Comparison of ENCODE assay signal across 22 cellular contexts in genomic region chrX:122878269-122878668, GRCh38.
DNase-seq lines count a peak whose midpoint lies in the region; ATAC-seq, FAIRE-seq and TF ChIP-seq lines count a peak whose summit lies in the region.
"Had no signal": no experiment of that assay in that cellular context is flagged by ENCODE, and none has a peak within 500 bp of the region (broad histone marks: within the 10 kb centered on the region; RNA-seq: fewer than 3 reads in every experiment).

No MANE protein-coding gene starts in this region.

- peak; percentile 45 for FAIRE-seq in colon (lab: Jason Lieb, UNC)
- FAIRE-seq: D721Med, GM12878, GM12892, GM18507 had no signal

- TF ChIP-seq CTCF in IMR-90 (conservative IDR thresholded peaks at IDR 0.05; ENCODE audit: low read depth, low read length): no peak

- H2BK120ac ChIP-seq in IMR-90 (ENCODE audit: low read depth, low read length): no peak overlapping the region

- H3K4me3 Mint-ChIP-seq in activated naive CD8-positive, alpha-beta T cell treated with anti-CD3 and anti-CD28 coated beads for 36 hours: no peak overlapping the region
- H3K4me3 Mint-ChIP-seq: B cell; CD4-positive, alpha-beta T cell; CD8-positive, alpha-beta T cell had no signal

- H2AK5ac ChIP-seq in IMR-90 (ENCODE audit: low read depth, low read length): no peak overlapping the region

- no TSS peak for BruUV-seq in IMR-90 (replicated peaks; lab: Mats Ljungman, UMichigan)

- H3K4ac ChIP-seq in IMR-90 (ENCODE audit: low read depth, low read length): no peak overlapping the region

- no peak overlapping the region for H4K8ac ChIP-seq in IMR-90 (ENCODE audit: low read depth in 2 of 2, low read length in 2 of 2)

- no peaks in the 10 kb centered on the region for H3K27me3 ChIP-seq in IMR-90 (ENCODE audit: control insufficient read depth, insufficient read depth, low read length)

- H4K5ac ChIP-seq in IMR-90 (ENCODE audit: low read depth, low read length): no peak overlapping the region

- H3K79me1 ChIP-seq in IMR-90 (ENCODE audit: low read depth in 1 of 2, low read length in 2 of 2): no peaks in the 10 kb centered on the region

- no peak overlapping the region for H3K9ac ChIP-seq in IMR-90 (ENCODE audit: low read depth, low read length)
- H3K9ac ChIP-seq: BLaER1 treated with 17β-estradiol and CSF1 and Interleukin-3, amounts not matched to agents 10 nM and 100 nM had no signal

- H3K4me1 Mint-ChIP-seq in activated naive CD8-positive, alpha-beta T cell treated with anti-CD3 and anti-CD28 coated beads for 36 hours: no peaks in the 10 kb centered on the region
- H3K4me1 Mint-ChIP-seq: B cell had no signal

- H3K27ac Mint-ChIP-seq in activated naive CD8-positive, alpha-beta T cell treated with anti-CD3 and anti-CD28 coated beads for 36 hours: no peak overlapping the region
- H3K27ac Mint-ChIP-seq: B cell; CD4-positive, alpha-beta T cell; CD8-positive, alpha-beta T cell had no signal

- CTCF ChIA-PET in IMR-90 (lab: Yijun Ruan, JAX): no interaction called here

- no peaks in the 10 kb centered on the region for H3K9me1 ChIP-seq in IMR-90 (ENCODE audit: insufficient read depth, low read length)

- no peak overlapping the region for H3K23ac ChIP-seq in IMR-90 (ENCODE audit: low read depth, low read length)

- 0 out of 2 replicates have a peak, but pooled peaks cover 4% of the 10 kb centered on the region for H3K9me3 ChIP-seq in IMR-90 (ENCODE audit: control insufficient read depth, insufficient read depth, low read length)
- H3K9me3 ChIP-seq: Caco-2 had no signal

- H3K9me3 Mint-ChIP-seq in activated naive CD8-positive, alpha-beta T cell treated with anti-CD3 and anti-CD28 coated beads for 36 hours: peaks cover 2% of the 10 kb centered on the region

- ATAC-seq in IMR-90 (ENCODE audit: low read depth) (no peak), HG03442 (IDR thresholded peaks at IDR 0.05; ENCODE audit: unreplicated experiment) (no peak), GM21423 (IDR thresholded peaks at IDR 0.05; ENCODE audit: unreplicated experiment) (no peak)
- ATAC-seq: CD8-positive, alpha-beta T cell; GM12878 had no signal

- no peaks in the 10 kb centered on the region for H3K4me1 ChIP-seq in IMR-90 (ENCODE audit: control insufficient read depth, insufficient read depth, low read length)
- H3K4me1 ChIP-seq: BLaER1 treated with 17β-estradiol and CSF1 and Interleukin-3, amounts not matched to agents 10 nM and 100 nM; Caco-2 had no signal

- no peaks in the 10 kb centered on the region for H4K20me1 ChIP-seq in IMR-90 (ENCODE audit: insufficient read depth, low read length)
- H4K20me1 ChIP-seq: BLaER1 treated with 17β-estradiol and CSF1 and Interleukin-3, amounts not matched to agents 10 nM and 100 nM had no signal

- in situ Hi-C loops in IMR-90 (cut with MboI; ENCODE audit: low sequenced_read_pairs): no loop called here

- no peaks in the 10 kb centered on the region for H3K36me3 Mint-ChIP-seq in activated naive CD8-positive, alpha-beta T cell treated with anti-CD3 and anti-CD28 coated beads for 36 hours
- H3K36me3 Mint-ChIP-seq: CD8-positive, alpha-beta T cell had no signal

- intact Hi-C loops in IMR-90 (cut with micrococcal nuclease): no loop called here

- no peak overlapping the region for H3K4me3 ChIP-seq in IMR-90 (ENCODE audit: insufficient read depth, low read depth, low read length)
- H3K4me3 ChIP-seq: BLaER1 treated with 17β-estradiol and CSF1 and Interleukin-3, amounts not matched to agents 10 nM and 100 nM; GM12878 had no signal

- DNase-seq in EL (peak; percentile 0), IMR-90 (no peak), activated gamma-delta T cell (lab: John Stamatoyannopoulos, UW) (no peak)
- no peak for DNase-seq in activated naive CD8-positive, alpha-beta T cell treated with anti-CD3 and anti-CD28 coated beads for 36 hours
- DNase-seq: 8988T; AML-193; Caco-2; Calu3; CD4-positive, alpha-beta T cell; CD8-positive, alpha-beta T cell; DMS79 treated with DMSO at 0.1 percent for 48 hours; GDM1 had no signal

- H2AFZ ChIP-seq in IMR-90 (replicated peaks; ENCODE audit: low read length, poor library complexity): no peak overlapping the region

- no peak overlapping the region for H3K27ac ChIP-seq in IMR-90 (ENCODE audit: insufficient read depth, low read length)
- H3K27ac ChIP-seq: BLaER1 treated with 17β-estradiol and CSF1 and Interleukin-3, amounts not matched to agents 10 nM and 100 nM; C4-2B had no signal

- no peak overlapping the region for H2BK15ac ChIP-seq in IMR-90 (ENCODE audit: low read depth, low read length)

- dilution Hi-C loops in IMR-90 (cut with HindIII; ENCODE audit: low sequenced_read_pairs, unreplicated experiment): no loop called here

- no CpG with 5 or more reads among the region's 2 CpGs for WGBS in IMR-90 (ENCODE audit: extremely low coverage in 2 of 2, insufficient read length in 1 of 2), 2 experiments

- H3K18ac ChIP-seq in IMR-90 (ENCODE audit: low read depth, low read length): no peak overlapping the region

- no peak overlapping the region for H2BK5ac ChIP-seq in IMR-90 (ENCODE audit: low read depth, low read length, poor library complexity, severe bottlenecking)

- TF ChIP-seq RAD21 in IMR-90 (IDR thresholded peaks at IDR 0.05; ENCODE audit: low read length): no peak

- H3K14ac ChIP-seq in IMR-90 (replicated peaks; ENCODE audit: low read depth, low read length): no peak overlapping the region

- H4K91ac ChIP-seq in IMR-90 (ENCODE audit: insufficient read depth, low read depth, low read length): no peak overlapping the region

- no peak overlapping the region for H3K4me2 ChIP-seq in IMR-90 (ENCODE audit: low read depth, low read length)
- H3K4me2 ChIP-seq: BLaER1 treated with 17β-estradiol and CSF1 and Interleukin-3, amounts not matched to agents 10 nM and 100 nM had no signal

- no peaks in the 10 kb centered on the region for H3K27me3 Mint-ChIP-seq in activated naive CD8-positive, alpha-beta T cell treated with anti-CD3 and anti-CD28 coated beads for 36 hours
- H3K27me3 Mint-ChIP-seq: B cell; CD4-positive, alpha-beta T cell had no signal

- no peak overlapping the region for H2AK9ac ChIP-seq in IMR-90 (replicated peaks; ENCODE audit: low read depth, low read length, poor library complexity)

- H3K56ac ChIP-seq in IMR-90 (ENCODE audit: extremely low read depth, insufficient read depth, low read length): no peak overlapping the region

- POLR2A ChIA-PET in IMR-90 (lab: Charles Lee; ENCODE audit: unreplicated experiment): no interaction called here

- no peaks in the 10 kb centered on the region for H3K36me3 ChIP-seq in IMR-90 (ENCODE audit: control insufficient read depth, insufficient read depth, low read length)
- H3K36me3 ChIP-seq: BLaER1 treated with 17β-estradiol and CSF1 and Interleukin-3, amounts not matched to agents 10 nM and 100 nM had no signal

- no peak overlapping the region for H2BK20ac ChIP-seq in IMR-90 (ENCODE audit: low read depth, low read length)

- no peak for TF ChIP-seq POLR2A in IMR-90 (IDR thresholded peaks at IDR 0.05; ENCODE audit: low read depth, low read length)

TF ChIP-seq in IMR-90, 13 proteins besides CTCF, POLR2A, EP300 and RAD21:
- TF ChIP-seq CHD1 (IDR thresholded peaks at IDR 0.05; ENCODE audit: low read depth, low read length) (no peak), CEBPB (IDR thresholded peaks at IDR 0.05; ENCODE audit: low read depth, low read length) (peak; percentile 27; the same call in 1 of the 2 replicates), BHLHE40 (IDR thresholded peaks at IDR 0.05; ENCODE audit: low read depth, low read length) (no peak), RFX5 (IDR thresholded peaks at IDR 0.05; ENCODE audit: low read depth, low read length) (no peak), SMC3 (IDR thresholded peaks at IDR 0.05; ENCODE audit: low read depth, low read length) (no peak), ELK1 (IDR thresholded peaks at IDR 0.05; ENCODE audit: borderline replicate concordance, low read depth, low read length) (no peak), MAFK (IDR thresholded peaks at IDR 0.05; ENCODE audit: low read depth, low read length) (no peak)
